Comparison of ENCODE assay signal across 1 cellular context in the genomic region with DNA sequence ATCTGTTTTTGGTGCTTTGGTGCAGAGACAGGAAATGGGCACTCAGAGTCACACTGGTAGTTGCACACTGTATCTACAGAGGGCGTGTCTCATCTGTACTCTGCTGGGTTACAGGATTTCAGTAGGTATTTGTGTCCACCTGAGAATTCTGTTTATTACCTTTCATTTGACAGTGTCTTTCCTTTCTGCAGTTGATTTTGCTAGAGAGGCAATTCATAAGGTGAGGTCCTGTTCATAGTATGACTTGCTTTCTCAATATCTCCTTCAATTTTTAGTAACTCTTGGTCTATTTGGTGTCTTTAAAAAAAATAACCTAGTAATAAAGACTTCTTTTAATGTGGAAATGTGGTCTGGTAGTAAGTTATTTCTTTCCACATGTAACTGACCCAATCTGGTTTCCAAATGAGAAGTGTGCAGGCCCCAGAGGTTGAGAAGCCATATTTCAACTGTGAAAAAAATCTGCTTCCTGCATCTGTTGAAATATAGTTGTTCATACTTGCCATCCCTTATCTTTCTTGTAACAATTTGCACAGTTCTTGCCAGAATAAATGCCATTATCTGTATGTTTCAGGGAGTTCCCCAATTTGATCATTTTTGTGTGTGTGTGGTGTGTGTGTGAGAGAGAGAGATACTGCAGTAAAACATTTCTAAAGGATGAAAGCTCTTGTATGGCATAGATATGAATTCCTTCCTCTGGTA.
A peak's percentile ranks its signal among the peaks of the same experiment; 100 is the strongest.
TF ChIP-seq lines count a peak whose summit lies in the region.

No MANE protein-coding gene starts in this region.

TF ChIP-seq in K562, 482 proteins besides CTCF, POLR2A, EP300 and RAD21 (continued from another document and continues in another):
- TF ChIP-seq CHD7 (IDR thresholded peaks at IDR 0.05; ENCODE audit: low read depth, low read length), result no peak
- no peak for TF ChIP-seq NFYB (IDR thresholded peaks at IDR 0.05; ENCODE audit: extremely low read depth, insufficient read length)
- TF ChIP-seq SNRNP70 (optimal IDR thresholded peaks at IDR 0.05; ENCODE audit: low read depth, low read length), result no peak
- peak in 1 of 2 experiments; percentile 41; a peak in 1 of 4 replicates for TF ChIP-seq MAZ (CRISPR knock-in tag; conservative IDR thresholded peaks at IDR 0.05 in 1 of 2, IDR thresholded peaks at IDR 0.05 in 1 of 2)
- TF ChIP-seq, protein P1, sequence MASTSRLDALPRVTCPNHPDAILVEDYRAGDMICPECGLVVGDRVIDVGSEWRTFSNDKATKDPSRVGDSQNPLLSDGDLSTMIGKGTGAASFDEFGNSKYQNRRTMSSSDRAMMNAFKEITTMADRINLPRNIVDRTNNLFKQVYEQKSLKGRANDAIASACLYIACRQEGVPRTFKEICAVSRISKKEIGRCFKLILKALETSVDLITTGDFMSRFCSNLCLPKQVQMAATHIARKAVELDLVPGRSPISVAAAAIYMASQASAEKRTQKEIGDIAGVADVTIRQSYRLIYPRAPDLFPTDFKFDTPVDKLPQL (IDR thresholded peaks at IDR 0.05; ENCODE audit: extremely low read depth, insufficient read length), result no peak
- no peak for TF ChIP-seq NR1H2 (CRISPR knock-in tag; IDR thresholded peaks at IDR 0.05)
- TF ChIP-seq MECOM (CRISPR knock-in tag; IDR thresholded peaks at IDR 0.05), result peak; percentile 70; the same call in 1 of the 2 replicates
- TF ChIP-seq ZNF24 (IDR thresholded peaks at IDR 0.05), result peak; percentile 83
- TF ChIP-seq TSC22D4 (tag; IDR thresholded peaks at IDR 0.05), result no peak
- TF ChIP-seq ZNF175 (CRISPR knock-in tag; IDR thresholded peaks at IDR 0.05; ENCODE audit: low read depth), result peak; percentile 72; the same call in 1 of the 2 replicates
- TF ChIP-seq GTF2A2 (tag; IDR thresholded peaks at IDR 0.05), result no peak
- no peak for TF ChIP-seq PTRF (tag; IDR thresholded peaks at IDR 0.05)
- TF ChIP-seq TFAM (CRISPR knock-in tag; conservative IDR thresholded peaks at IDR 0.05), result no peak
- peak; percentile 73; the same call in 1 of the 2 replicates for TF ChIP-seq MXI1 (IDR thresholded peaks at IDR 0.05; ENCODE audit: low read depth, low read length)
- TF ChIP-seq ZSCAN32 (CRISPR knock-in tag; IDR thresholded peaks at IDR 0.05), result no peak
- TF ChIP-seq ZBTB34 (CRISPR knock-in tag; IDR thresholded peaks at IDR 0.05), result no peak
- no peak for TF ChIP-seq DDX20 (tag; IDR thresholded peaks at IDR 0.05; ENCODE audit: low read depth)
- TF ChIP-seq HDAC3 (IDR thresholded peaks at IDR 0.05; ENCODE audit: borderline replicate concordance, partially characterized antibody), result peak; percentile 95
- peak; percentile 26; the same call in 1 of the 2 replicates for TF ChIP-seq ZNF449 (CRISPR knock-in tag; IDR thresholded peaks at IDR 0.05)
- 0 out of 2 replicates have a peak, but pooled peaks have one; percentile 4 for TF ChIP-seq ZNF445 (CRISPR knock-in tag; IDR thresholded peaks at IDR 0.05; ENCODE audit: low read depth)
- TF ChIP-seq ETV5 (CRISPR knock-in tag; IDR thresholded peaks at IDR 0.05; ENCODE audit: low read depth), result no peak; the same call in 1 of the 2 replicates
- peak; percentile 77; the same call in 1 of the 2 replicates for TF ChIP-seq DMBX1 (CRISPR knock-in tag; IDR thresholded peaks at IDR 0.05; ENCODE audit: borderline replicate concordance)
- no peak; the same call in 1 of the 2 replicates for TF ChIP-seq KLF1 (tag; IDR thresholded peaks at IDR 0.05)
- TF ChIP-seq ZNF395 (CRISPR knock-in tag; IDR thresholded peaks at IDR 0.05), result peak; percentile 87; the same call in 1 of the 2 replicates
- no peak for TF ChIP-seq THAP7 (CRISPR knock-in tag; IDR thresholded peaks at IDR 0.05)
- TF ChIP-seq ARID4B (CRISPR knock-in tag; IDR thresholded peaks at IDR 0.05), result no peak
- TF ChIP-seq NRF1 (conservative IDR thresholded peaks at IDR 0.05 in 1 of 2, IDR thresholded peaks at IDR 0.05 in 1 of 2), result no peak
- no peak for TF ChIP-seq TFE3 (CRISPR knock-in tag; IDR thresholded peaks at IDR 0.05)
